Comparison of ENCODE assay signal across 23 cellular contexts in genomic region chr9:109171926-109172325, GRCh38. TPM values are rescaled to one million over a fixed set of nuclear protein-coding genes. Genes with fewer than 3 reads are reported as not detected.
A peak's percentile ranks its signal among the peaks of the same experiment; 100 is the strongest.
DNase-seq lines count a peak whose midpoint lies in the region; ATAC-seq, FAIRE-seq and TF ChIP-seq lines count a peak whose summit lies in the region.
"Had no signal": no experiment of that assay in that cellular context is flagged by ENCODE, and none has a peak within 500 bp of the region (broad histone marks: within the 10 kb centered on the region; RNA-seq: fewer than 3 reads in every experiment).

No MANE protein-coding gene starts in this region.

- no peak overlapping the region for H2BK120ac ChIP-seq in neuronal stem cell (ENCODE audit: low read depth, low read length)

- WGBS in neuronal stem cell (ENCODE audit: extremely low coverage in 2 of 2, insufficient read length in 2 of 2, insufficient replicate concordance in 1 of 2), 2 donors, result no CpG with 5 or more reads among the region's 3 CpGs

- H3K9me3 ChIP-seq in astrocyte (ENCODE audit: insufficient read depth, low read depth, low read length) (no peaks in the 10 kb centered on the region), neuronal stem cell (replicated peaks in 1 of 2; ENCODE audit: control insufficient read depth in 2 of 2, insufficient read depth in 1 of 2, low read depth in 1 of 2, low read length in 2 of 2) (peaks cover 0 to 2% of the 10 kb centered on the region in 2 donors)
- H3K9me3 ChIP-seq: ascending aorta, colonic mucosa, left ventricle myocardium inferior, upper lobe of right lung had no signal

- no peak overlapping the region for H3K23ac ChIP-seq in neuronal stem cell (ENCODE audit: low read depth, low read length, poor library complexity)

- H3K27me3 ChIP-seq in astrocyte (ENCODE audit: insufficient read depth, low read length) (peaks cover 8% of the 10 kb centered on the region), neuronal stem cell (ENCODE audit: control insufficient read depth in 3 of 3, insufficient read depth in 3 of 3, low read depth in 1 of 3, low read length in 3 of 3) (peaks cover 0 to 91% (median 8%) of the 10 kb centered on the region in 3 experiments)
- H3K27me3 ChIP-seq: ascending aorta had no signal

- H3K36me3 ChIP-seq in astrocyte (ENCODE audit: insufficient read depth, low read length), result no peaks in the 10 kb centered on the region
- no peaks in the 10 kb centered on the region for H3K36me3 ChIP-seq in neuronal stem cell (replicated peaks in 1 of 2; ENCODE audit: control insufficient read depth in 2 of 2, insufficient read depth in 2 of 2, low read length in 2 of 2)
- H3K36me3 ChIP-seq: ascending aorta, colonic mucosa, left ventricle myocardium inferior, upper lobe of right lung had no signal

- H3K9me3 Mint-ChIP-seq in astrocyte (ENCODE audit: unreplicated experiment), result no peaks in the 10 kb centered on the region
- no peaks in the 10 kb centered on the region for H3K9me3 Mint-ChIP-seq in activated naive CD4-positive, alpha-beta T cell treated with anti-CD3 and anti-CD28 coated beads for 36 hours
- H3K9me3 Mint-ChIP-seq: activated CD4-positive, alpha-beta T cell treated with anti-CD3 and anti-CD28 coated beads, Interleukin-2, amount 10 ng/mL, durations not matched to agents 24 days and 14 days; CD4-positive, alpha-beta T cell; endodermal cell; T-helper 1 cell treated with Interleukin-12 subunit alpha and Interleukin-12 subunit beta and Interleukin-4 antibody, amounts not matched to agents 30 μg/mL and 1 μg/mL, for 36 hours had no signal

- H3K4me1 ChIP-seq in astrocyte (ENCODE audit: insufficient read depth, low read length) (peaks cover 8% of the 10 kb centered on the region), neuronal stem cell (ENCODE audit: control insufficient read depth in 2 of 2, insufficient read depth in 1 of 2, low read depth in 1 of 2, low read length in 2 of 2) (peaks cover 0 to 2% of the 10 kb centered on the region in 2 donors)
- H3K4me1 ChIP-seq: ascending aorta, colonic mucosa, left ventricle myocardium inferior, upper lobe of right lung had no signal

- H3K27me3 Mint-ChIP-seq in astrocyte (ENCODE audit: low read depth, unreplicated experiment), result peaks cover 14% of the 10 kb centered on the region
- H3K27me3 Mint-ChIP-seq in activated naive CD4-positive, alpha-beta T cell treated with anti-CD3 and anti-CD28 coated beads for 36 hours (ENCODE audit: low read depth), result peaks cover 24% of the 10 kb centered on the region

- no peak overlapping the region for H3K18ac ChIP-seq in neuronal stem cell (ENCODE audit: low read length)

- TF ChIP-seq POLR2A in H54 (IDR thresholded peaks at IDR 0.05; ENCODE audit: low read depth, low read length), result no peak

- H3K79me2 ChIP-seq in astrocyte (ENCODE audit: insufficient read depth, low read length), result no peaks in the 10 kb centered on the region

- no peaks in the 10 kb centered on the region for H3K4me1 Mint-ChIP-seq in astrocyte (ENCODE audit: low read depth, unreplicated experiment)
- peaks cover 5% of the 10 kb centered on the region for H3K4me1 Mint-ChIP-seq in activated naive CD4-positive, alpha-beta T cell treated with anti-CD3 and anti-CD28 coated beads for 36 hours (ENCODE audit: low read depth)

- in situ Hi-C loops in GM13976 (cut with MboI; ENCODE audit: low sequenced_read_pairs, unreplicated experiment), result no loop called here

- H2BK5ac ChIP-seq in neuronal stem cell (ENCODE audit: low read length), result no peak overlapping the region

- no peak overlapping the region for H4K91ac ChIP-seq in neuronal stem cell (ENCODE audit: low read depth, low read length, poor library complexity)

- CTCF ChIA-PET in activated naive CD4-positive, alpha-beta T cell treated with anti-CD3 and anti-CD28 coated beads for 36 hours (lab: Charles Lee), result no interaction called here

- DNase-seq in AG09309 (ENCODE audit: low read depth), result peak; percentile 11
- DNase-seq in H54 (ENCODE audit: insufficient read length, low spot score), result peak; percentile 72
- peak; percentile 87 for DNase-seq in astrocyte (ENCODE audit: low read depth)
- DNase-seq in fibroblast of mammary gland (ENCODE audit: low read depth), result peak; percentile 84
- DNase-seq in GM13976 (ENCODE audit: low spot score), result no peak
- DNase-seq in activated naive CD4-positive, alpha-beta T cell treated with anti-CD3 and anti-CD28 coated beads for 36 hours, result no peak
- no peak for DNase-seq in neuronal stem cell (ENCODE audit: low spot score)
- DNase-seq: activated CD4-positive, alpha-beta T cell treated with anti-CD3 and anti-CD28 coated beads, Interleukin-2, amount 10 ng/mL, durations not matched to agents 24 days and 14 days; activated naive CD4-positive, alpha-beta T cell treated with anti-CD3 and anti-CD28 coated beads, Interleukin-2, amount 50 U/mL, for 16 hours; CD4-positive, alpha-beta T cell; colonic mucosa; endodermal cell; head of caudate nucleus; left ventricle myocardium inferior; NCI-H2081 treated with DMSO at 0.1 percent for 48 hours; NCI-H510A treated with DMSO at 0.1 percent for 48 hours; nephron progenitor cell; substantia nigra; upper lobe of right lung had no signal

- no peak overlapping the region for H3K4me3 Mint-ChIP-seq in astrocyte (ENCODE audit: unreplicated experiment)
- no peak overlapping the region for H3K4me3 Mint-ChIP-seq in activated naive CD4-positive, alpha-beta T cell treated with anti-CD3 and anti-CD28 coated beads for 36 hours
- H3K4me3 Mint-ChIP-seq: activated CD4-positive, alpha-beta T cell treated with anti-CD3 and anti-CD28 coated beads, Interleukin-2, amount 10 ng/mL, durations not matched to agents 24 days and 14 days; CD4-positive, alpha-beta T cell; endodermal cell; nephron progenitor cell; T-helper 1 cell treated with Interleukin-12 subunit alpha and Interleukin-12 subunit beta and Interleukin-4 antibody, amounts not matched to agents 30 μg/mL and 1 μg/mL, for 36 hours had no signal

- ATAC-seq in GM18498 (IDR thresholded peaks at IDR 0.05; ENCODE audit: unreplicated experiment), result no peak
- ATAC-seq: sciatic nerve, upper lobe of right lung had no signal

- FAIRE-seq in H54 (lab: Jason Lieb, UNC) (peak; percentile 87), astrocyte (lab: Jason Lieb, UNC) (no peak)

- H2AFZ ChIP-seq in astrocyte (ENCODE audit: low read depth, low read length) (no peak overlapping the region), neuronal stem cell (ENCODE audit: low read length) (no peak overlapping the region)

- intact Hi-C loops in activated naive CD4-positive, alpha-beta T cell treated with anti-CD3 and anti-CD28 coated beads for 36 hours (cut with micrococcal nuclease), result no loop called here

- H3K4me3 ChIP-seq in AG09309 (ENCODE audit: control insufficient read depth, low read depth, low read length) (no peak overlapping the region), astrocyte (ENCODE audit: insufficient read depth, low read depth, low read length) (no peak overlapping the region), fibroblast of mammary gland (ENCODE audit: control insufficient read depth, low read depth, low read length) (no peak overlapping the region), neuronal stem cell (ENCODE audit: low read length in 2 of 2) (no peak overlapping the region)
- H3K4me3 ChIP-seq: ascending aorta, colonic mucosa, left ventricle myocardium inferior, upper lobe of right lung had no signal

- H3K4ac ChIP-seq in neuronal stem cell (ENCODE audit: low read length), result no peak overlapping the region

- no peaks in the 10 kb centered on the region for H3K36me3 Mint-ChIP-seq in astrocyte (ENCODE audit: low read depth, unreplicated experiment)
- H3K36me3 Mint-ChIP-seq in activated naive CD4-positive, alpha-beta T cell treated with anti-CD3 and anti-CD28 coated beads for 36 hours (ENCODE audit: low read depth), result no peaks in the 10 kb centered on the region

- H3K27ac ChIP-seq in astrocyte (ENCODE audit: low read depth, low read length) (no peak overlapping the region), neuronal stem cell (replicated peaks; ENCODE audit: low read length) (no peak overlapping the region)
- H3K27ac ChIP-seq: ascending aorta, colonic mucosa, left ventricle myocardium inferior, upper lobe of right lung had no signal

- no peak overlapping the region for H3K14ac ChIP-seq in neuronal stem cell (ENCODE audit: low read length)

- no peak for TF ChIP-seq CTCF in AG09309 (IDR thresholded peaks at IDR 0.05; ENCODE audit: control insufficient read depth, insufficient read depth, low read depth, low read length, missing control alignments)
- TF ChIP-seq CTCF in astrocyte (IDR thresholded peaks at IDR 0.05; ENCODE audit: insufficient read depth, low read depth, low read length), result no peak
- no peak for TF ChIP-seq CTCF in fibroblast of mammary gland (conservative IDR thresholded peaks at IDR 0.05; ENCODE audit: control insufficient read depth, insufficient read depth, low read depth, low read length)
- no peak for TF ChIP-seq CTCF in GM13976 (IDR thresholded peaks at IDR 0.05; ENCODE audit: borderline replicate concordance, control extremely low read depth, extremely low read depth, insufficient read depth, missing control alignments)

- H3K9ac ChIP-seq in astrocyte (ENCODE audit: low read length), result no peak overlapping the region
- no peak overlapping the region for H3K9ac ChIP-seq in neuronal stem cell (ENCODE audit: low read depth, low read length, poor library complexity)

- H4K20me1 ChIP-seq in astrocyte (ENCODE audit: insufficient read depth, low read length), result no peaks in the 10 kb centered on the region

- H4K8ac ChIP-seq in neuronal stem cell (ENCODE audit: low read depth, low read length), result no peak overlapping the region

- H2BK15ac ChIP-seq in neuronal stem cell (ENCODE audit: low read length), result no peak overlapping the region

- H2BK12ac ChIP-seq in neuronal stem cell (ENCODE audit: low read length), result no peak overlapping the region

- H2AK5ac ChIP-seq in neuronal stem cell (ENCODE audit: low read depth, low read length), result no peak overlapping the region

- H3K4me2 ChIP-seq in astrocyte (ENCODE audit: low read length) (no peak overlapping the region), neuronal stem cell (ENCODE audit: insufficient read depth, low read length, poor library complexity, severe bottlenecking) (no peak overlapping the region)

- no peaks in the 10 kb centered on the region for H3K79me1 ChIP-seq in neuronal stem cell (ENCODE audit: low read depth, low read length)

- H3K27ac Mint-ChIP-seq in astrocyte (ENCODE audit: unreplicated experiment), result no peak overlapping the region
- no peak overlapping the region for H3K27ac Mint-ChIP-seq in activated naive CD4-positive, alpha-beta T cell treated with anti-CD3 and anti-CD28 coated beads for 36 hours
- H3K27ac Mint-ChIP-seq: activated CD4-positive, alpha-beta T cell treated with anti-CD3 and anti-CD28 coated beads, Interleukin-2, amount 10 ng/mL, durations not matched to agents 24 days and 14 days; CD4-positive, alpha-beta T cell; endodermal cell; nephron progenitor cell; T-helper 1 cell treated with Interleukin-12 subunit alpha and Interleukin-12 subunit beta and Interleukin-4 antibody, amounts not matched to agents 30 μg/mL and 1 μg/mL, for 36 hours had no signal

RNA-seq across cellular contexts. Expression of gene FRRS1L, which starts 4.9 kb away (rescaled TPM):
- total RNA-seq in astrocyte, result 0.43 and 1.1 TPM in 2 replicates
- total RNA-seq in activated naive CD4-positive, alpha-beta T cell treated with anti-CD3 and anti-CD28 coated beads for 36 hours, result not detected
- 3.4 TPM for polyA plus RNA-seq in neuronal stem cell (2013, experiment 1 of 2)
- polyA plus RNA-seq in neuronal stem cell (2013, experiment 2 of 2), result 3.5 TPM
- total RNA-seq: activated CD4-positive, alpha-beta T cell treated with anti-CD3 and anti-CD28 coated beads, Interleukin-2, amount 10 ng/mL, durations not matched to agents 24 days and 14 days; CD4-positive, alpha-beta T cell had no signal

RNA-seq across cellular contexts. Expression of gene TMEM245, which starts 52.2 kb away (rescaled TPM):
- total RNA-seq in astrocyte, result 52.2 and 54.1 TPM in 2 replicates
- 10 to 100 TPM; 19.9 TPM for total RNA-seq in activated naive CD4-positive, alpha-beta T cell treated with anti-CD3 and anti-CD28 coated beads for 36 hours
- 46.2 TPM for polyA plus RNA-seq in neuronal stem cell (2013, experiment 1 of 2)
- 48.0 TPM for polyA plus RNA-seq in neuronal stem cell (2013, experiment 2 of 2)

Comparison
In these comparisons a context has a peak if more than half of its experiments do, and no peak if none do; other contexts are left out.
1. DNase-seq: peak in AG09309 (single experiment), H54 (single experiment), astrocyte (single experiment) and fibroblast of mammary gland (single experiment); none in GM13976 (single experiment), activated naive CD4-positive, alpha-beta T cell treated with anti-CD3 and anti-CD28 coated beads for 36 hours (single experiment) and neuronal stem cell (single experiment).